28 cellular contexts compared by ENCODE assay signal in the genomic region with DNA sequence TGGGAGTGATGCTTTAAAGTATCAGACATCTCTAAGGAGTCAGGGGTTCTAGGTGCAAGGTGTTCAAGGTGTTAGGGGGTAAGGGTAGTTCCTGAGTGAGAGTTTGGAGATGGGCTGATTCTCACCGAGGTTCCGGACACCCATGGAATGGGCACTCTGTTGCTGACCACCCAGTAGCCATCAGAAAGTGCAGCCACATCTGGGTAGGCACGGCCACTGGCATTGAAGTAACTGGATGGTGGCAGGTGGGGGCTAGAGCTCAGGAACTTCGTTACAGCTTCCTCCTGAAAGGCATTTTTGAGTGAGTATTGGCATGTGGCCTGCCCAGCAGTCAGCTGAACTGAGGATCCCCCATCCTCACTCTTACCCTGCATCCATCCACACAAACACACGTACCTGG.
"Had no signal": no experiment of that assay in that cellular context is flagged by ENCODE, and none has a peak within 500 bp of the region (broad histone marks: within the 10 kb centered on the region; RNA-seq: fewer than 3 reads in every experiment).

No MANE protein-coding gene starts in this region.

- H3K27me3 Mint-ChIP-seq: activated B cell treated with CpG ODN at 0.5 μM for 24 hours; activated CD8-positive, alpha-beta T cell treated with anti-CD3 and anti-CD28 coated beads for 36 hours; activated naive CD4-positive, alpha-beta T cell treated with anti-CD3 and anti-CD28 coated beads, Interleukin-2, amount 50 U/mL, for 24 hours; activated naive CD8-positive, alpha-beta T cell treated with anti-CD3 and anti-CD28 coated beads, Interleukin-2, amount 50 U/mL, for 24 hours; stimulated activated memory B cell treated with anti-CD40 and anti-IgM and Interleukin-4, amounts not matched to agents 10 μg/mL and 1 μg/mL and 100 μg/mL, for 72 hours had no signal

- H3K4me1 Mint-ChIP-seq: nephron had no signal

- H3K27ac Mint-ChIP-seq: activated CD8-positive, alpha-beta T cell treated with anti-CD3 and anti-CD28 coated beads for 36 hours; activated naive CD4-positive, alpha-beta T cell treated with anti-CD3 and anti-CD28 coated beads, Interleukin-2, amount 50 U/mL, for 24 hours; activated naive CD8-positive, alpha-beta T cell treated with anti-CD3 and anti-CD28 coated beads, Interleukin-2, amount 50 U/mL, for 24 hours; activated T-helper 2 cell treated with anti-CD3 and anti-CD28 coated beads, Interferon-gamma antibody, Interleukin-2, Interleukin-4, amounts not matched to agents 10 μg/mL and 5 μg/mL and 100 μg/mL, durations not matched to agents 14 hours and 24 hours and 36 hours; nephron had no signal

- H3K27me3 ChIP-seq: breast epithelium, left lung, pancreas, stomach, suprapubic skin, tibial nerve had no signal

- DNase-seq: activated B cell treated with CpG ODN at 0.5 μM for 24 hours; activated CD4-positive, alpha-beta T cell treated with anti-CD3 and anti-CD28 coated beads, Interleukin-2, amount 50 U/mL, for 1 hour; activated CD8-positive, alpha-beta T cell treated with anti-CD3 and anti-CD28 coated beads for 36 hours; activated naive CD8-positive, alpha-beta T cell treated with anti-CD3 and anti-CD28 coated beads, Interleukin-2, amount 50 U/mL, for 24 hours; activated T-cell treated with anti-CD3 and anti-CD28 coated beads, Interleukin-2, amount 50 U/mL, for 48 hours; amygdala; central memory CD4-positive, alpha-beta T cell; effector CD8-positive, alpha-beta T cell; left lung; lower lobe of right lung; mesendoderm; nucleus accumbens; retina; small intestine; stimulated activated CD4-positive, alpha-beta T cell treated with anti-CD3 and anti-CD28 coated beads, Interleukin-4, amount 100 ng/mL, for 4 hours; stimulated activated CD8-positive, alpha-beta memory T cell treated with anti-CD3 and anti-CD28 coated beads, Interleukin-4, amount 100 ng/mL, for 48 hours; stomach had no signal

- H3K4me3 Mint-ChIP-seq: activated B cell treated with CpG ODN at 0.5 μM for 24 hours; activated CD8-positive, alpha-beta T cell treated with anti-CD3 and anti-CD28 coated beads for 36 hours; activated naive CD4-positive, alpha-beta T cell treated with anti-CD3 and anti-CD28 coated beads, Interleukin-2, amount 50 U/mL, for 24 hours; activated naive CD8-positive, alpha-beta T cell treated with anti-CD3 and anti-CD28 coated beads, Interleukin-2, amount 50 U/mL, for 24 hours; stimulated activated memory B cell treated with anti-CD40 and anti-IgM and Interleukin-4, amounts not matched to agents 10 μg/mL and 1 μg/mL and 100 μg/mL, for 72 hours had no signal

- H3K4me1 ChIP-seq: breast epithelium had no signal

- H3K9me3 ChIP-seq: breast epithelium, left lung, lower lobe of right lung, pancreas, prostate gland, stomach, suprapubic skin, tibial nerve had no signal

- H3K4me3 ChIP-seq: breast epithelium, left lung, lower lobe of right lung, pancreas, prostate gland, stomach, suprapubic skin, tibial nerve had no signal

- ATAC-seq: activated CD8-positive, alpha-beta T cell treated with anti-CD3 and anti-CD28 coated beads for 36 hours; activated naive CD8-positive, alpha-beta T cell treated with anti-CD3 and anti-CD28 coated beads, Interleukin-2, amount 50 U/mL, for 24 hours; left lung; lower lobe of right lung; pancreas; sciatic nerve; stimulated activated memory B cell treated with anti-CD40 and anti-IgM and Interleukin-4, amounts not matched to agents 10 μg/mL and 1 μg/mL and 100 μg/mL, for 72 hours had no signal

- H3K27ac ChIP-seq: breast epithelium, epithelial cell of prostate, left lung, lower lobe of right lung, pancreas, prostate gland, suprapubic skin, tibial nerve had no signal

- H3K9me3 Mint-ChIP-seq: activated B cell treated with CpG ODN at 0.5 μM for 24 hours; activated CD8-positive, alpha-beta T cell treated with anti-CD3 and anti-CD28 coated beads for 36 hours; activated naive CD4-positive, alpha-beta T cell treated with anti-CD3 and anti-CD28 coated beads, Interleukin-2, amount 50 U/mL, for 24 hours; activated naive CD8-positive, alpha-beta T cell treated with anti-CD3 and anti-CD28 coated beads, Interleukin-2, amount 50 U/mL, for 24 hours; activated T-helper 2 cell treated with anti-CD3 and anti-CD28 coated beads, Interferon-gamma antibody, Interleukin-2, Interleukin-4, amounts not matched to agents 10 μg/mL and 5 μg/mL and 100 μg/mL, durations not matched to agents 14 hours and 24 hours and 36 hours; nephron; stimulated activated memory B cell treated with anti-CD40 and anti-IgM and Interleukin-4, amounts not matched to agents 10 μg/mL and 1 μg/mL and 100 μg/mL, for 72 hours had no signal
